Comparison of ENCODE assay signal across 25 cellular contexts in the genomic region with DNA sequence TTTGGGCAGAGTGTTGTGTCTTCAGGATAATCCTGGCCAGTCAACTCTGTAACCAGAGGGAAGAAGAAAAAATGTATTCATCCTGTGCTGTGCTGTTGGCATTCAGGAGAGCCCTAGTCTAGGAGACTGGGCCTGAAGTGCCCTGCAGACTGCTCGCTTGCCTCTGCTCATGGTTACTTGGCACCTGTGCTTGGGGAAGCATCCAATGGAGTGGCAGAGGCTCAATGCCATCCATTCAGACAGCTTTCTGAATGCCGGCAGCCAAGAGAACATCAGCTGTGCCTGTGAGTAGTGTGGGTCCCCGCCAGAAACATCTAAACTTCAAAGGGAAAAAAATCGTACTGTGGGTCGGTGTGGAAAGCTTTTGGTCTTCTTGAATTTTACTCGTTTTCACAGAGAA.
DNase-seq lines count a peak whose midpoint lies in the region; ATAC-seq and TF ChIP-seq lines count a peak whose summit lies in the region.
"Had no signal": no experiment of that assay in that cellular context is flagged by ENCODE, and none has a peak within 500 bp of the region (broad histone marks: within the 10 kb centered on the region; RNA-seq: fewer than 3 reads in every experiment).

No MANE protein-coding gene starts in this region.

- no peaks in the 10 kb centered on the region for H3K79me1 ChIP-seq in trophoblast cell (ENCODE audit: low read length)

- intact Hi-C loops in heart left ventricle (cut with DNase I) (no loop called here), left ventricle myocardium superior (cut with micrococcal nuclease) (no loop called here)

- no peak overlapping the region for H4K12ac ChIP-seq in trophoblast cell (ENCODE audit: low read depth, low read length)

- TF ChIP-seq POLR2A in heart left ventricle (IDR thresholded peaks at IDR 0.05), result no peak

- DNase-seq in heart left ventricle (peak in 1 of 5 donors; percentile 37), left ventricle myocardium superior (no peak), endothelial cell (ENCODE audit: low spot score) (no peak), trophoblast cell (no peak), T-helper 2 cell (no peak), mesothelial cell of epicardium (ENCODE audit: low spot score in 2 of 2, unreplicated experiment in 2 of 2) (no peak)
- DNase-seq in stimulated activated CD8-positive, alpha-beta memory T cell treated with anti-CD3 and anti-CD28 coated beads, Interleukin-4, amount 100 ng/mL, for 48 hours, result no peak
- DNase-seq: activated CD4-positive, alpha-beta T cell treated with anti-CD3 and anti-CD28 coated beads for 36 hours; activated effector memory CD4-positive, alpha-beta T cell treated with anti-CD3 and anti-CD28 coated beads, Interleukin-2, amount 50 U/mL, for 16 hours; activated naive CD8-positive, alpha-beta T cell treated with anti-CD3 and anti-CD28 coated beads, Interleukin-2, amount 50 U/mL, for 24 hours; body of pancreas; DMS53; GDM1; left colon; mesendoderm; naive thymus-derived CD8-positive, alpha-beta T cell; NCI-H524 treated with DMSO at 0.1 percent for 48 hours; sigmoid colon; stimulated activated CD4-positive, alpha-beta T cell treated with anti-CD3 and anti-CD28 coated beads, Interleukin-15, amount 100 ng/mL, for 24 hours; stimulated activated naive CD8-positive, alpha-beta T cell treated with anti-CD3 and anti-CD28 coated beads, Interleukin-15, amount 100 ng/mL, for 72 hours; transverse colon had no signal

- WGBS in heart left ventricle, 4 donors, result 78 to 90% (median 83%) methylated on average over 5 to 6 of the region's 6 CpGs
- no CpG with 5 or more reads among the region's 6 CpGs for WGBS in trophoblast cell (ENCODE audit: extremely low coverage, insufficient coverage, insufficient read length)

- H3K4me3 ChIP-seq in heart left ventricle (no peak overlapping the region), trophoblast cell (ENCODE audit: low read depth, low read length) (no peak overlapping the region)
- H3K4me3 ChIP-seq: body of pancreas, K562, sigmoid colon, transverse colon had no signal

- no peak overlapping the region for H2BK5ac ChIP-seq in trophoblast cell (ENCODE audit: low read depth, low read length, poor library complexity)

- H3K9me3 Mint-ChIP-seq in endothelial cell (ENCODE audit: unreplicated experiment) (no peaks in the 10 kb centered on the region), nephron (no peaks in the 10 kb centered on the region), mesothelial cell of epicardium (no peaks in the 10 kb centered on the region)
- H3K9me3 Mint-ChIP-seq: activated naive CD8-positive, alpha-beta T cell treated with anti-CD3 and anti-CD28 coated beads, Interleukin-2, amount 50 U/mL, for 24 hours; naive thymus-derived CD8-positive, alpha-beta T cell; stimulated activated naive CD8-positive, alpha-beta T cell treated with anti-CD3 and anti-CD28 coated beads, Interleukin-15, amount 100 ng/mL, for 72 hours; T-helper 1 cell treated with Interleukin-12 subunit alpha and Interleukin-12 subunit beta and Interleukin-4 antibody, amounts not matched to agents 30 μg/mL and 1 μg/mL, for 36 hours had no signal

- H2AFZ ChIP-seq in trophoblast cell (ENCODE audit: insufficient read depth, low read length, poor library complexity), result no peak overlapping the region
- H2AFZ ChIP-seq: parathyroid adenoma had no signal

- no peak overlapping the region for H4K8ac ChIP-seq in trophoblast cell (ENCODE audit: low read depth, low read length)

- H3K4me3 Mint-ChIP-seq in endothelial cell (ENCODE audit: unreplicated experiment), result no peak overlapping the region
- H3K4me3 Mint-ChIP-seq in nephron, result no peak overlapping the region
- no peak overlapping the region for H3K4me3 Mint-ChIP-seq in mesothelial cell of epicardium
- H3K4me3 Mint-ChIP-seq: activated CD4-positive, alpha-beta T cell treated with anti-CD3 and anti-CD28 coated beads for 36 hours; activated naive CD8-positive, alpha-beta T cell treated with anti-CD3 and anti-CD28 coated beads, Interleukin-2, amount 50 U/mL, for 24 hours; naive thymus-derived CD8-positive, alpha-beta T cell; stimulated activated naive CD8-positive, alpha-beta T cell treated with anti-CD3 and anti-CD28 coated beads, Interleukin-15, amount 100 ng/mL, for 72 hours; T-helper 1 cell treated with Interleukin-12 subunit alpha and Interleukin-12 subunit beta and Interleukin-4 antibody, amounts not matched to agents 30 μg/mL and 1 μg/mL, for 36 hours had no signal

- H4K91ac ChIP-seq in trophoblast cell (ENCODE audit: low read depth, low read length), result no peak overlapping the region

- no peak for TF ChIP-seq CTCF in heart left ventricle (IDR thresholded peaks at IDR 0.05)
- TF ChIP-seq CTCF in endothelial cell (IDR thresholded peaks at IDR 0.05; ENCODE audit: unreplicated experiment), result no peak
- TF ChIP-seq CTCF in nephron (IDR thresholded peaks at IDR 0.05; ENCODE audit: unreplicated experiment in 3 of 3), result no peak
- no peak for TF ChIP-seq CTCF in mesothelial cell of epicardium (IDR thresholded peaks at IDR 0.05; ENCODE audit: unreplicated experiment)

- no peak overlapping the region for H3K14ac ChIP-seq in trophoblast cell (ENCODE audit: low read length)

- H3K27me3 ChIP-seq in heart left ventricle, result no peaks in the 10 kb centered on the region
- H3K27me3 ChIP-seq in trophoblast cell (ENCODE audit: insufficient read depth, low read length), result no peaks in the 10 kb centered on the region
- H3K27me3 ChIP-seq: body of pancreas, sigmoid colon, transverse colon had no signal

- H3K27me3 Mint-ChIP-seq in endothelial cell (ENCODE audit: unreplicated experiment) (peaks cover 1% of the 10 kb centered on the region), nephron (ENCODE audit: low read depth) (no peaks in the 10 kb centered on the region), mesothelial cell of epicardium (ENCODE audit: low read depth) (no peaks in the 10 kb centered on the region)

- H3K27ac Mint-ChIP-seq in endothelial cell (ENCODE audit: unreplicated experiment) (peak overlapping the region; percentile 58), nephron (peak overlapping the region; percentile 34 to 54 (median 43)), mesothelial cell of epicardium (no peak overlapping the region)
- H3K27ac Mint-ChIP-seq: activated CD4-positive, alpha-beta T cell treated with anti-CD3 and anti-CD28 coated beads for 36 hours; activated naive CD8-positive, alpha-beta T cell treated with anti-CD3 and anti-CD28 coated beads, Interleukin-2, amount 50 U/mL, for 24 hours; naive thymus-derived CD8-positive, alpha-beta T cell; stimulated activated naive CD8-positive, alpha-beta T cell treated with anti-CD3 and anti-CD28 coated beads, Interleukin-15, amount 100 ng/mL, for 72 hours; T-helper 1 cell treated with Interleukin-12 subunit alpha and Interleukin-12 subunit beta and Interleukin-4 antibody, amounts not matched to agents 30 μg/mL and 1 μg/mL, for 36 hours had no signal

- H3K36me3 ChIP-seq in heart left ventricle (no peaks in the 10 kb centered on the region), trophoblast cell (ENCODE audit: control insufficient read depth in 1 of 2, insufficient read depth in 2 of 2, low read length in 2 of 2) (no peaks in the 10 kb centered on the region)
- H3K36me3 ChIP-seq: sigmoid colon, transverse colon had no signal

- H3K9ac ChIP-seq in trophoblast cell (ENCODE audit: low read length), result no peak overlapping the region
- H3K9ac ChIP-seq: parathyroid adenoma had no signal

- no peaks in the 10 kb centered on the region for H3K79me2 ChIP-seq in trophoblast cell (ENCODE audit: control insufficient read depth, insufficient read depth, low read length, poor library complexity)

- H3K18ac ChIP-seq in trophoblast cell (ENCODE audit: low read length), result no peak overlapping the region

- no peak overlapping the region for H3K4ac ChIP-seq in trophoblast cell (ENCODE audit: low read depth, low read length)

- H2BK12ac ChIP-seq in trophoblast cell (ENCODE audit: low read length), result no peak overlapping the region

- ATAC-seq in heart left ventricle, result peak; percentile 32 to 86 (median 56)
- ATAC-seq in left ventricle myocardium superior, result no peak
- ATAC-seq: activated CD4-positive, alpha-beta T cell treated with anti-CD3 and anti-CD28 coated beads for 36 hours; activated naive CD8-positive, alpha-beta T cell treated with anti-CD3 and anti-CD28 coated beads, Interleukin-2, amount 50 U/mL, for 24 hours; body of pancreas; K562; left colon; naive thymus-derived CD8-positive, alpha-beta T cell; stimulated activated naive CD8-positive, alpha-beta T cell treated with anti-CD3 and anti-CD28 coated beads, Interleukin-15, amount 100 ng/mL, for 72 hours had no signal

- H2BK120ac ChIP-seq in trophoblast cell (ENCODE audit: insufficient read depth, low read length, poor library complexity), result no peak overlapping the region

- H3K23ac ChIP-seq in trophoblast cell (ENCODE audit: low read length), result no peak overlapping the region

- peaks cover 32% of the 10 kb centered on the region for H3K4me1 Mint-ChIP-seq in endothelial cell (ENCODE audit: unreplicated experiment)
- peaks cover 34% of the 10 kb centered on the region for H3K4me1 Mint-ChIP-seq in nephron
- peaks cover 4% of the 10 kb centered on the region for H3K4me1 Mint-ChIP-seq in mesothelial cell of epicardium
- H3K4me1 Mint-ChIP-seq: activated CD4-positive, alpha-beta T cell treated with anti-CD3 and anti-CD28 coated beads for 36 hours; activated naive CD8-positive, alpha-beta T cell treated with anti-CD3 and anti-CD28 coated beads, Interleukin-2, amount 50 U/mL, for 24 hours; stimulated activated naive CD8-positive, alpha-beta T cell treated with anti-CD3 and anti-CD28 coated beads, Interleukin-15, amount 100 ng/mL, for 72 hours had no signal

- no peak overlapping the region for H2AK5ac ChIP-seq in trophoblast cell (ENCODE audit: low read length)

- H3K9me3 ChIP-seq in heart left ventricle (no peaks in the 10 kb centered on the region), trophoblast cell (ENCODE audit: insufficient read depth, low read depth, low read length) (no peaks in the 10 kb centered on the region)
- H3K9me3 ChIP-seq: body of pancreas, sigmoid colon, transverse colon had no signal

- peaks cover 0 to 38% (median 0%) of the 10 kb centered on the region in 12 donors for H3K4me1 ChIP-seq in heart left ventricle
- peaks cover 5 to 8% of the 10 kb centered on the region in 2 experiments for H3K4me1 ChIP-seq in trophoblast cell (ENCODE audit: control insufficient read depth in 1 of 2, insufficient read depth in 2 of 2, low read length in 2 of 2)
- H3K4me1 ChIP-seq: parathyroid adenoma had no signal

- H3K36me3 Mint-ChIP-seq in endothelial cell (ENCODE audit: low read depth, unreplicated experiment), result no peaks in the 10 kb centered on the region
- peaks cover 5% of the 10 kb centered on the region for H3K36me3 Mint-ChIP-seq in nephron (ENCODE audit: low read depth)
- no peaks in the 10 kb centered on the region for H3K36me3 Mint-ChIP-seq in mesothelial cell of epicardium
- H3K36me3 Mint-ChIP-seq: naive thymus-derived CD8-positive, alpha-beta T cell had no signal

- H3K27ac ChIP-seq in heart left ventricle (no peak overlapping the region), trophoblast cell (ENCODE audit: low read depth, low read length) (no peak overlapping the region)
- H3K27ac ChIP-seq: body of pancreas, parathyroid adenoma, sigmoid colon, transverse colon had no signal

- no peak overlapping the region for H3K4me2 ChIP-seq in trophoblast cell (ENCODE audit: low read length)
